8 cellular contexts compared by ENCODE assay signal in genomic region chr13:91347996-91348905, GRCh38. TPM values are rescaled to one million over a fixed set of nuclear protein-coding genes. Genes with fewer than 3 reads are reported as not detected.
A peak's percentile ranks its signal among the peaks of the same experiment; 100 is the strongest.
DNase-seq lines count a peak whose midpoint lies in the region; ATAC-seq and TF ChIP-seq lines count a peak whose summit lies in the region.

No MANE protein-coding gene starts in this region.

- peak; percentile 8 for TF ChIP-seq CTCF in GM12873 (IDR thresholded peaks at IDR 0.05; ENCODE audit: insufficient read depth, low read depth, low read length, missing control alignments)
- TF ChIP-seq CTCF in GM23338 (conservative IDR thresholded peaks at IDR 0.05; ENCODE audit: low read depth in 2 of 2), result no peak
- no peak for TF ChIP-seq CTCF in epithelial cell of esophagus (IDR thresholded peaks at IDR 0.05; ENCODE audit: insufficient read depth, low read depth, low read length, missing control alignments)

- no peak overlapping the region for H2AFZ ChIP-seq in GM23338

- H3K27ac Mint-ChIP-seq in GM23338, result no peak overlapping the region
- peak overlapping the region; percentile 98 for H3K27ac Mint-ChIP-seq in stimulated activated effector memory CD8-positive, alpha-beta T cell treated with anti-CD3 and anti-CD28 coated beads, Interleukin-12 subunit alpha, Interleukin-12 subunit beta, amount 100 ng/mL, for 72 hours

- no peaks in the 10 kb centered on the region for H3K9me2 ChIP-seq in GM23338 (ENCODE audit: insufficient read depth)

- no peak for DNase-seq in GM23338 (ENCODE audit: low spot score)
- peak; percentile 50 for DNase-seq in MG63
- peak; percentile 57 for DNase-seq in activated T-cell treated with anti-CD3 and anti-CD28 coated beads for 1 hour (ENCODE audit: low read depth)
- peak; percentile 47 for DNase-seq in epithelial cell of esophagus (ENCODE audit: low read depth)
- DNase-seq in myocyte (ENCODE audit: low read depth), result peak; percentile 43
- peak; percentile 68 to 81 for DNase-seq in stimulated activated effector memory CD8-positive, alpha-beta T cell treated with anti-CD3 and anti-CD28 coated beads, Interleukin-12 subunit alpha, Interleukin-12 subunit beta, amount 100 ng/mL, for 72 hours (ENCODE audit: low spot score in 2 of 2)
- no peak for DNase-seq in GF-D8 (lab: John Stamatoyannopoulos, UW)

- peaks cover 28% of the 10 kb centered on the region for H3K4me1 ChIP-seq in GM23338 (ENCODE audit: insufficient read depth)

- H3K36me3 ChIP-seq in GM23338 (ENCODE audit: insufficient read depth), result peaks cover 40% of the 10 kb centered on the region
- peaks cover 41% of the 10 kb centered on the region for H3K36me3 ChIP-seq in MG63

- H3K4me3 ChIP-seq in GM23338 (peak overlapping the region; percentile 82), MG63 (peak overlapping the region; percentile 77), epithelial cell of esophagus (ENCODE audit: low read length) (peak overlapping the region; percentile 45)

- peaks cover 51% of the 10 kb centered on the region for H3K79me2 ChIP-seq in GM23338 (replicated peaks; ENCODE audit: insufficient read depth)

- no peak; the same call in 2 of the 3 replicates for ATAC-seq in GM23338
- peak; percentile 68 for ATAC-seq in stimulated activated effector memory CD8-positive, alpha-beta T cell treated with anti-CD3 and anti-CD28 coated beads, Interleukin-12 subunit alpha, Interleukin-12 subunit beta, amount 100 ng/mL, for 72 hours

- peaks cover 44% of the 10 kb centered on the region for H3K36me3 Mint-ChIP-seq in GM23338 (ENCODE audit: low read depth)
- peaks cover 57% of the 10 kb centered on the region for H3K36me3 Mint-ChIP-seq in stimulated activated effector memory CD8-positive, alpha-beta T cell treated with anti-CD3 and anti-CD28 coated beads, Interleukin-12 subunit alpha, Interleukin-12 subunit beta, amount 100 ng/mL, for 72 hours

- no peaks in the 10 kb centered on the region for H3K27me3 ChIP-seq in GM23338 (ENCODE audit: insufficient read depth)
- peaks cover 39% of the 10 kb centered on the region for H3K27me3 ChIP-seq in MG63

- H3K4me3 Mint-ChIP-seq in GM23338, result peak overlapping the region; percentile 89; the same call in 2 of the 3 replicates
- H3K4me3 Mint-ChIP-seq in stimulated activated effector memory CD8-positive, alpha-beta T cell treated with anti-CD3 and anti-CD28 coated beads, Interleukin-12 subunit alpha, Interleukin-12 subunit beta, amount 100 ng/mL, for 72 hours, result peak overlapping the region; percentile 97

- H3F3A ChIP-seq in GM23338 (replicated peaks; ENCODE audit: low read depth), result peaks cover 13% of the 10 kb centered on the region; the same call in 1 of the 2 replicates

- peaks cover 20% of the 10 kb centered on the region for H3K4me1 Mint-ChIP-seq in GM23338
- peaks cover 31% of the 10 kb centered on the region for H3K4me1 Mint-ChIP-seq in stimulated activated effector memory CD8-positive, alpha-beta T cell treated with anti-CD3 and anti-CD28 coated beads, Interleukin-12 subunit alpha, Interleukin-12 subunit beta, amount 100 ng/mL, for 72 hours

- peak overlapping the region; percentile 79; the same call in 1 of the 2 replicates for H3K27ac ChIP-seq in GM23338 (ENCODE audit: low read depth)

- peaks cover 14% of the 10 kb centered on the region for H3K27me3 Mint-ChIP-seq in GM23338 (ENCODE audit: insufficient read depth, low read depth, poor library complexity)

- peaks cover 38% of the 10 kb centered on the region for H4K20me1 ChIP-seq in GM23338 (replicated peaks; ENCODE audit: insufficient read depth)

- no peaks in the 10 kb centered on the region for H3K9me3 ChIP-seq in MG63

- H3K9me3 Mint-ChIP-seq in GM23338, result peaks cover 4% of the 10 kb centered on the region; the same call in 2 of the 3 replicates
- H3K9me3 Mint-ChIP-seq in stimulated activated effector memory CD8-positive, alpha-beta T cell treated with anti-CD3 and anti-CD28 coated beads, Interleukin-12 subunit alpha, Interleukin-12 subunit beta, amount 100 ng/mL, for 72 hours, result no peaks in the 10 kb centered on the region

- peak overlapping the region; percentile 67; the same call in 1 of the 2 replicates for H3K4me2 ChIP-seq in GM23338

TF ChIP-seq in GM23338, 12 proteins besides CTCF, POLR2A, EP300 and RAD21 (continues in another document):
- TF ChIP-seq POLR2AphosphoS5 (IDR thresholded peaks at IDR 0.05; ENCODE audit: low read depth) (peak; percentile 17; the same call in 1 of the 2 replicates), REST (IDR thresholded peaks at IDR 0.05; ENCODE audit: unreplicated experiment) (no peak), ZNF331 (CRISPR knock-in tag; IDR thresholded peaks at IDR 0.05; ENCODE audit: low read depth) (no peak), ETS1 (IDR thresholded peaks at IDR 0.05) (no peak)

RNA-seq across cellular contexts. Expression of gene MIR17HG, which starts 0.8 kb away (rescaled TPM):
- 44.8 and 46.0 TPM in 2 replicates for total RNA-seq in GM23338 (2014; rRNA removed; shearing (Covaris generic))
- polyA plus RNA-seq in GM23338 (2016; fragmentation: Nextera tagmentation; extraction: Ambion mirVana), result 9.1 and 14.8 TPM in 2 replicates
- 3.5 and 4.0 TPM in 2 replicates for total RNA-seq in MG63 (2014; rRNA removed; shearing (Covaris generic); ENCODE audit: low replicate concordance)
- total RNA-seq in myocyte, result 3.6 and 4.6 TPM in 2 replicates
- polyA plus RNA-seq in myocyte (2012), result 0.38 TPM

RNA-seq across cellular contexts. Expression of gene GPC5, which starts 50.2 kb away (rescaled TPM):
- total RNA-seq in GM23338 (2014; rRNA removed; shearing (Covaris generic)), result 1.1 and 1.2 TPM in 2 replicates
- 0.78 and 0.95 TPM in 2 replicates for polyA plus RNA-seq in GM23338 (2016; fragmentation: Nextera tagmentation; extraction: Ambion mirVana)
- not detected in 2 replicates for total RNA-seq in MG63 (2014; rRNA removed; shearing (Covaris generic); ENCODE audit: low replicate concordance)
- 0.21 TPM in 1 of 2 replicates, not detected in the other for total RNA-seq in myocyte
- polyA plus RNA-seq in myocyte (2012), result not detected

Comparison
In these comparisons a context has a peak if more than half of its experiments do, and no peak if none do; other contexts are left out.
1. DNase-seq: peak in MG63 (single experiment), activated T-cell treated with anti-CD3 and anti-CD28 coated beads for 1 hour (single experiment), epithelial cell of esophagus (single experiment), myocyte (single experiment) and stimulated activated effector memory CD8-positive, alpha-beta T cell treated with anti-CD3 and anti-CD28 coated beads, Interleukin-12 subunit alpha, Interleukin-12 subunit beta, amount 100 ng/mL, for 72 hours (2 of 2); none in GM23338 (single experiment) and GF-D8 (single experiment).
2. Peak in every context shown above with its lines, with median percentiles within 50 percentile points of each other: H3K4me3 ChIP-seq.